In the genomic region with DNA sequence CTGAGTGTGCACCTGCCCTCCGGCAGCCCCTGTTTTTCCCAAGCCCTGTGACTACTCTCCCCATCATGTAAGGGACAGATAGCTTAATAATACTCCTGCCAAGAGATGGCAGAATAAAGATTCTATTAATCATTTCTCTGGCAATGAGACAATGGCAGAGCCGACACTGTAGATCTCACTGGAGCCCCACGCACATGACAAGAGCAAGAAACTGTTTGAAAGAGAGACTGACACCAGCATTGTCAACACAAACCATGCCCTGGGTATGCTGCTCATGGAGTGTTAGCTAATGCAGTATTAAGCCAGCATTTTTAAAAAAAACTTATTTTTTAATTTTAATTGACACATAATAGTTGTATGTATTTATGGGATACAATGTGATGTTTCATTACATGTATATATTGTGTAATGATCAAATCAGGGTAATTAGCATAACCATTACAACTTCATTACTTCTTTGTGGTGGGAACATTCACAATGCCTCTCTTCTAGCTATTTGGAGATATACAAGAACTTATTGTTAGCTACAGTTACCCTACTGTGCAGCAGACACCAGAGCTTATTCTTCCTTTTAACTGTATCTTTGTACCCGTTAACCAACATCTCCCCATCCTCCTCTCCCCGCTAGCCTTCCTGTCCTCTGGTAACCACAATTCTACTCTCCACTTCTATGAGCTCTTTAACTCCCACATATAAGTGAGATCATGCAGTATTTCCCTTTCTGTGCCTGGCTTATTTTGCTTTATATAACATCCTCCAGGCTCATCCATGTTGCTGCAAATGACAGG, we compare ENCODE assay signal across 15 cellular contexts. TPM values are rescaled to one million over a fixed set of nuclear protein-coding genes. Genes with fewer than 3 reads are reported as not detected.
A peak's percentile ranks its signal among the peaks of the same experiment; 100 is the strongest.
DNase-seq lines count a peak whose midpoint lies in the region; ATAC-seq lines count a peak whose summit lies in the region.
"Had no signal": no experiment of that assay in that cellular context is flagged by ENCODE, and none has a peak within 500 bp of the region (broad histone marks: within the 10 kb centered on the region; RNA-seq: fewer than 3 reads in every experiment).

No MANE protein-coding gene starts in this region.

- DNase-seq in SIG-M5 treated with dmso at 0.1 percent for 504 hours (lab: John Stamatoyannopoulos, UW; ENCODE audit: unreplicated experiment), result peak; percentile 27
- no peak for DNase-seq in SIG-M5 (lab: John Stamatoyannopoulos, UW)
- peak; percentile 26 for DNase-seq in RPMI7951 (ENCODE audit: low read depth)
- DNase-seq in caudate nucleus (lab: John Stamatoyannopoulos, UW), result peak in 40 of 61 donors; percentile 11 to 84 (median 42)
- DNase-seq in sciatic nerve (ENCODE audit: low spot score), result peak; percentile 19
- DNase-seq in NCI-H1092 (lab: John Stamatoyannopoulos, UW), result no peak
- DNase-seq: 8988T, activated gamma-delta T cell treated with Interleukin-2 at 50 U/mL for 16 hours, NCI-H2171 had no signal

- no peak for ATAC-seq in sciatic nerve
- no peak for ATAC-seq in HG02884 (IDR thresholded peaks at IDR 0.05; ENCODE audit: unreplicated experiment)
- no peak for ATAC-seq in HG03025 (IDR thresholded peaks at IDR 0.05; ENCODE audit: low FRiP score, unreplicated experiment)
- ATAC-seq: K562, Panc1 had no signal

- peak overlapping the region; percentile 48 for H3K27ac ChIP-seq in caudate nucleus (ENCODE audit: low read depth, low read length)
- H3K27ac ChIP-seq: coronary artery, right atrium auricular region had no signal

- intact Hi-C loops in sciatic nerve (cut with DNase I), result no loop called here

RNA-seq across cellular contexts. Expression of gene SEMA4D, which starts 31.5 kb away (rescaled TPM):
- 0.12 and 0.29 TPM in 2 replicates for total RNA-seq in RPMI7951 (2014; rRNA removed; shearing (Covaris generic))
- total RNA-seq in sciatic nerve, result 35.8 TPM

Comparison
In these comparisons a context has a peak if more than half of its experiments do, and no peak if none do; other contexts are left out.
1. DNase-seq: peak in SIG-M5 treated with dmso at 0.1 percent for 504 hours (single experiment), RPMI7951 (single experiment), caudate nucleus (40 of 61) and sciatic nerve (single experiment); none in SIG-M5 (single experiment) and NCI-H1092 (single experiment).
2. RNA of gene SEMA4D, which starts 31.5 kb away (total RNA-seq): 35.8 TPM in sciatic nerve (single experiment); 0.12 to 0.29 TPM in RPMI7951; every median in the first group is over 10 times any median in the second.